8 cellular contexts compared by ENCODE assay signal in the genomic region with DNA sequence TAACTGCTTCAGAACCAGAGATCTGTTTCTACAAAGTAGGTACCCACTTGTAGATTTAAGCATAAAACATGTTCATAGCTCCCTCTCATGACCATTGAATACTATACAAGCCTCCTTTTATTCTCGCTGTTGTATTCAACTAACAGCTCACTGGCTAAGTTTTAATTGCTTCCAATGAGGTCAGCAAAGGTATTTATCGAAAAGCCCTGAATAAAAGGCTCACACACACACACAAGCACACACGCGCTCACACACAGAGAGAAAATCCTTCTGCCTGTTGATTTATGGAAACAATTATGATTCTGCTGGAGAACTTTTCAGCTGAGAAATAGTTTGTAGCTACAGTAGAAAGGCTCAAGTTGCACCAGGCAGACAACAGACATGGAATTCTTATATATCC. TPM values are rescaled to one million over a fixed set of nuclear protein-coding genes. Genes with fewer than 3 reads are reported as not detected.
DNase-seq lines count a peak whose midpoint lies in the region; ATAC-seq and TF ChIP-seq lines count a peak whose summit lies in the region.

A gene with protein sequence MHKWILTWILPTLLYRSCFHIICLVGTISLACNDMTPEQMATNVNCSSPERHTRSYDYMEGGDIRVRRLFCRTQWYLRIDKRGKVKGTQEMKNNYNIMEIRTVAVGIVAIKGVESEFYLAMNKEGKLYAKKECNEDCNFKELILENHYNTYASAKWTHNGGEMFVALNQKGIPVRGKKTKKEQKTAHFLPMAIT (plus strand): TSS at position 222 of the 400 bp plus-strand sequence. CDS start 1,056 bp downstream, outside the sequence.

- H2AFZ ChIP-seq in SU-DHL-6 (ENCODE audit: low read depth, low read length, severe bottlenecking), result peak within 1 kb of the TSS; percentile 70

- H3K9ac ChIP-seq in SU-DHL-6 (ENCODE audit: low read length), result no peak within 1 kb of the TSS

- TF ChIP-seq CTCF in SU-DHL-6 (IDR thresholded peaks at IDR 0.05; ENCODE audit: insufficient read depth, low read length, poor library complexity, severe bottlenecking), result no peak
- TF ChIP-seq CTCF in GM10266 (IDR thresholded peaks at IDR 0.05; ENCODE audit: control insufficient read depth, insufficient read depth, low read depth, missing control alignments), result no peak

- in situ Hi-C loops in G401 (cut with HindIII; ENCODE audit: low sequenced_read_pairs) (no loop called here), ACHN (cut with HindIII; ENCODE audit: low pct_ligation_motif_present, low pct_unique_long_range_greater_than_20kb, low sequenced_read_pairs) (no loop called here)

- H3K9me3 ChIP-seq in SU-DHL-6 (ENCODE audit: insufficient read depth, low read length), result no peaks in the 10 kb centered on the region

- intact Hi-C loops in left cardiac atrium (cut with DNase I) (loop anchor here in 1 of 2 donors (2.0 to 10.0 kb wide), 4 partner anchors 202 to 582 kb away; partner anchors contain the start of genes DTWD1, FAM227B and SECISBP2L), sciatic nerve (cut with DNase I) (no loop called here)

- no peak within 1 kb of the TSS for H3K27ac ChIP-seq in SU-DHL-6 (ENCODE audit: low read depth, low read length)

- H3K27me3 ChIP-seq in SU-DHL-6 (ENCODE audit: low read length), result no peaks in the 10 kb centered on the region

- peak within 1 kb of the TSS; percentile 52 for H3K4me2 ChIP-seq in SU-DHL-6 (ENCODE audit: low read depth, low read length, poor library complexity, severe bottlenecking)

- H3K36me3 ChIP-seq in SU-DHL-6 (ENCODE audit: low read length), result no peaks in the 10 kb centered on the region

- ATAC-seq in left cardiac atrium, result peak; percentile 82 to 83
- ATAC-seq in sciatic nerve, result peak; percentile 91
- no peak for ATAC-seq in GM19397 (IDR thresholded peaks at IDR 0.05; ENCODE audit: unreplicated experiment)

- H3F3A ChIP-seq in SU-DHL-6 (ENCODE audit: insufficient read depth), result no peaks in the 10 kb centered on the region

- no peaks in the 10 kb centered on the region for H3K9me2 ChIP-seq in SU-DHL-6 (replicated peaks; ENCODE audit: insufficient read depth, low read length)

- H3K79me2 ChIP-seq in SU-DHL-6 (ENCODE audit: insufficient read depth, low read length), result no peaks in the 10 kb centered on the region

- H4K20me1 ChIP-seq in SU-DHL-6 (ENCODE audit: low read depth, low read length), result no peaks in the 10 kb centered on the region

- DNase-seq in G401 (ENCODE audit: low spot score) (peak; percentile 1), left cardiac atrium (no peak), sciatic nerve (ENCODE audit: low spot score) (peak; percentile 67), glomerular visceral epithelial cell (ENCODE audit: extremely low spot score) (no peak), ACHN (no peak), GM10266 (ENCODE audit: extremely low spot score) (no peak)

- H3K4me3 ChIP-seq in SU-DHL-6 (ENCODE audit: insufficient read depth, low read length, poor library complexity, severe bottlenecking), result no peak within 1 kb of the TSS

RNA-seq across cellular contexts. Expression of the gene that starts here (rescaled TPM):
- total RNA-seq in G401 (2014; rRNA removed; shearing (Covaris generic)), result not detected in 2 replicates
- 10 to 100 TPM; 37.1 to 43.6 TPM for total RNA-seq in left cardiac atrium
- total RNA-seq in sciatic nerve, result 239 TPM

Comparison
In these comparisons a context has a peak if more than half of its experiments do, and no peak if none do; other contexts are left out.
1. RNA of the gene that starts here (total RNA-seq): 239 TPM in sciatic nerve (single experiment) and 37.1 to 43.6 TPM in left cardiac atrium; not detected in G401; every median in the first group is over 10 times any median in the second.
2. Peak in DNase-seq in G401; RNA of the gene not detected or under 1 TPM.